1 cellular context compared by ENCODE assay signal in the genomic region with DNA sequence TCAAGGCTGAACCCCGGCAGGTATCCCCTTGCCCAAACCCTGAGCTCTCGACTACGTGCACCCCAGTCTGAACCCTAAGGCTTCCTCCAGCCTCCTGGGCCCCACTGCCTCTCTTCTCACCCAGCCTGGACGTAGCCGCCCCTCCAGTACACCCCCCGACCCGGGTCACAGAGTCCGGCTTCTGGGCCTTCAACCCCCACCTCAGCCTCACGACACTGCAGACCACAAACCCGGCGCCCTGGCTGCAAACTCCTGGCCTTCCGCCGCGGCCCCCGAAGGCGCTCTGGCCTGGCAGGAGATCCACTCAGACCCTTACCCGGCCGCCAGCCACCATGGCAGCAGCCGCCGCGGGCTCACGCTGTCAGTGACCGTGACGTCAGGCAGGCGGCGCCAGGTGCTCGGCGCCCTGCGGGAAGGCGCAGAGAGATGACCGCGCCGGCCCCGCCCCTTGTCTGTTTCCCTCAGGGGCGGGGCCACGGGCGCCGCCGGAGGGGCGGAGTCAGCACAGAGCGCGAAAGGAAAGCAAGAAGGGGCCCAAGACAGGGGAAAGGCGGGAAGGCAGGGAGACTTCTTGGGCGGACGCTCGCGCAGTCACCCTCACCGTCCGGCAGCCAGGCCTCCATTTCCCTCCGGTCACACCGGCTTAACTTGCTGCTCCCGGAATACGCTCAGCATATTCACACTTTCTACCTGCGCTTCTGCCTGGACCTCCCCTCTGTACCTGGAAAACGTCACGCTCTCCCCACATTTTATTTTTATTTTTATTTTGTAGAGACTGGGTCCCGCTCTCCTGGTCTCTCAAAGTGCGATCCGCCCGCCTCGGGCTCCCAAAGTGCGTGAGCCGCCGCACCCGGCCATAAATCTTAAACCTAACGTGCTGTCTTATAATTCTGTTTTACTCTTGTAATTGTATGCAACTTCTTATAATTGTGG.
TF ChIP-seq lines count a peak whose summit lies in the region.

A gene with protein sequence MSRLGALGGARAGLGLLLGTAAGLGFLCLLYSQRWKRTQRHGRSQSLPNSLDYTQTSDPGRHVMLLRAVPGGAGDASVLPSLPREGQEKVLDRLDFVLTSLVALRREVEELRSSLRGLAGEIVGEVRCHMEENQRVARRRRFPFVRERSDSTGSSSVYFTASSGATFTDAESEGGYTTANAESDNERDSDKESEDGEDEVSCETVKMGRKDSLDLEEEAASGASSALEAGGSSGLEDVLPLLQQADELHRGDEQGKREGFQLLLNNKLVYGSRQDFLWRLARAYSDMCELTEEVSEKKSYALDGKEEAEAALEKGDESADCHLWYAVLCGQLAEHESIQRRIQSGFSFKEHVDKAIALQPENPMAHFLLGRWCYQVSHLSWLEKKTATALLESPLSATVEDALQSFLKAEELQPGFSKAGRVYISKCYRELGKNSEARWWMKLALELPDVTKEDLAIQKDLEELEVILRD (minus strand): TSS at position 372 of the 933 bp plus-strand sequence. CDS start 471 bp downstream, outside the sequence.

TF ChIP-seq in HepG2, 621 proteins besides CTCF, POLR2A, EP300 and RAD21 (continued from another document and continues in another):
- TF ChIP-seq, protein P1, sequence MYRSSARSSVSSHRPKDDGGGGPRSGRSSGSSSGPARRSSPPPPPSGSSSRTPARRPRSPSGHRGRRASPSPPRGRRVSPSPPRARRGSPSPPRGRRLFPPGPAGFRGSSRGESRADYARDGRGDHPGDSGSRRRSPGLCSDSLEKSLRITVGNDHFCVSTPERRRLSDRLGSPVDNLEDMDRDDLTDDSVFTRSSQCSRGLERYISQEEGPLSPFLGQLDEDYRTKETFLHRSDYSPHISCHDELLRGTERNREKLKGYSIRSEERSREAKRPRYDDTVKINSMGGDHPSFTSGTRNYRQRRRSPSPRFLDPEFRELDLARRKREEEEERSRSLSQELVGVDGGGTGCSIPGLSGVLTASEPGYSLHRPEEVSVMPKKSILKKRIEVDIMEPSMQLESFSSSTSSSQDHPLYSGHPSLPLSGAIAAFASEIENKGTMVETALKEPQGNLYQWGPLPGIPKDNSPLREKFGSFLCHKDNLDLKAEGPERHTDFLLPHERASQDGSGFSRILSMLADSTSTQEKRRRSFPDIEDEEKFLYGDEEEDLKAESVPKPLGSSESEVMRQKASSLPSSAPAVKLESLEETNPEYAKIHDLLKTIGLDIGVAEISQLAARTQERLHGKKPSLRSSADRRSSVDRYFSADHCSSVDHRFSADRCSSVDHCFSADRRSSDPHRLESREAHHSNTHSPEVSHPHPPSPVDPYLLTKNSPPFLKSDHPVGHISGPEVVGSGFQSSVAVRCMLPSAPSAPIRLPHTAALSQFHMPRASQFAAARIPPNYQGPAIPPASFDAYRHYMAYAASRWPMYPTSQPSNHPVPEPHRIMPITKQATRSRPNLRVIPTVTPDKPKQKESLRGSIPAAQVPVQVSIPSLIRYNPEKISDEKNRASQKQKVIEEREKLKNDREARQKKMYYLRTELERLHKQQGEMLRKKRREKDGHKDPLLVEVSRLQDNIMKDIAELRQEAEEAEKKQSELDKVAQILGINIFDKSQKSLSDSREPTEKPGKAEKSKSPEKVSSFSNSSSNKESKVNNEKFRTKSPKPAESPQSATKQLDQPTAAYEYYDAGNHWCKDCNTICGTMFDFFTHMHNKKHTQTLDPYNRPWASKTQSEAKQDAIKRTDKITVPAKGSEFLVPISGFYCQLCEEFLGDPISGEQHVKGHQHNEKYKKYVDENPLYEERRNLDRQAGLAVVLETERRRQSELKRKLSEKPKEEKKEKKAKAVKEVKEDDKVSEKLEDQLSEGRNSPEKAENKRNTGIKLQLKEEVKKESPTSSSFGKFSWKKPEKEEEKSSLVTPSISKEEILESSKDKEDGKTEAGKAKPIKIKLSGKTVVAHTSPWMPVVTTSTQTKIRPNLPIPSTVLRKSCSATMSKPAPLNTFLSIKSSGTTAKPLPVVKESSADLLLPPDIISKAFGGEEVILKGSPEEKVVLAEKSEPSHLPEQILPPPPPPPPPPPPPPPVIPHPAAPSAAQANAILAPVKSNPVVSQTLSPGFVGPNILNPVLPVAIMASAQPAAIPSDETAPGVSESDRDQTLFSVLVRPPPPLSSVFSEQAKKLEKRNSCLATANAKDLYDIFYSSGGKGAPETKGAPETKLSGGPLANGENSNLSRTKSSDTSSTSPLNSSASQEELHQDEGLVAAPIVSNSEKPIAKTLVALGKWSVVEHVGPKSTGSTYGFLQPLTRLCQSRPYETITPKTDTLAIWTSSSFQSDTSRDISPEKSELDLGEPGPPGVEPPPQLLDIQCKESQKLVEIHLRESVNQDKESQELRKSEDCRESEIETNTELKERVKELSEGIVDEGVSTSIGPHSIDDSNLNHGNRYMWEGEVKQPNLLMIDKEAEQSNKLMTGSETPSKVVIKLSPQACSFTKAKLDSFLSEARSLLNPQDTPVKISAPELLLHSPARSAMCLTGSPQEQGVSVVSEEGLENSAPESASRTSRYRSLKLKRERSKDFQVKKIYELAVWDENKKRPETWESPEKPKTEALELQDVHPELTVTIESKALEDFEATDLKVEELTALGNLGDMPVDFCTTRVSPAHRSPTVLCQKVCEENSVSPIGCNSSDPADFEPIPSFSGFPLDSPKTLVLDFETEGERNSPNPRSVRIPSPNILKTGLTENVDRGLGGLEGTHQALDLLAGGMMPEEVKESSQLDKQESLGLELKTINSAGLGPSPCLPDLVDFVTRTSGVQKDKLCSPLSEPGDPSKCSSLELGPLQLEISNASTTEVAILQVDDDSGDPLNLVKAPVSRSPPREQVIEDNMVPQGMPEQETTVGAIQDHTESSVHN (CRISPR knock-in tag; IDR thresholded peaks at IDR 0.05) = peak; percentile 72; the same call in 1 of the 2 replicates
- no peak for TF ChIP-seq BRCA1 (CRISPR knock-in tag; IDR thresholded peaks at IDR 0.05)
- TF ChIP-seq MEF2D (CRISPR knock-in tag; IDR thresholded peaks at IDR 0.05) = no peak
- no peak; the same call in 1 of the 2 replicates for TF ChIP-seq FOSL2 (CRISPR knock-in tag; IDR thresholded peaks at IDR 0.05)
- TF ChIP-seq PCBP2 (optimal IDR thresholded peaks at IDR 0.05; ENCODE audit: low read depth, low read length, poor library complexity, severe bottlenecking) = no peak
- no peak for TF ChIP-seq ZNF644 (CRISPR knock-in tag; IDR thresholded peaks at IDR 0.05; ENCODE audit: low read depth)
- TF ChIP-seq ZNF496 (CRISPR knock-in tag; IDR thresholded peaks at IDR 0.05; ENCODE audit: insufficient replicate concordance) = no peak
- no peak for TF ChIP-seq MATR3 (CRISPR knock-in tag; IDR thresholded peaks at IDR 0.05)
- TF ChIP-seq NBN (conservative IDR thresholded peaks at IDR 0.05) = no peak
- no peak for TF ChIP-seq ZNF83 (CRISPR knock-in tag; IDR thresholded peaks at IDR 0.05; ENCODE audit: borderline replicate concordance)
- no peak for TF ChIP-seq FOXM1 (CRISPR knock-in tag; IDR thresholded peaks at IDR 0.05)
- TF ChIP-seq ZKSCAN8 (CRISPR knock-in tag; IDR thresholded peaks at IDR 0.05; ENCODE audit: borderline replicate concordance) = no peak
- no peak for TF ChIP-seq MAFG (CRISPR knock-in tag; IDR thresholded peaks at IDR 0.05)
- no peak for TF ChIP-seq FIP1L1 (IDR thresholded peaks at IDR 0.05; ENCODE audit: borderline replicate concordance, insufficient read depth, low read depth, low read length)
- TF ChIP-seq RBFOX2 (IDR thresholded peaks at IDR 0.05; ENCODE audit: low read depth, low read length) = peak; percentile 88
- TF ChIP-seq ZNF570 (CRISPR knock-in tag; IDR thresholded peaks at IDR 0.05; ENCODE audit: borderline replicate concordance) = no peak
- no peak for TF ChIP-seq PCBP1 (IDR thresholded peaks at IDR 0.05; ENCODE audit: borderline replicate concordance, low read depth, low read length)
- TF ChIP-seq CENPT (CRISPR knock-in tag; IDR thresholded peaks at IDR 0.05; ENCODE audit: low read depth) = no peak; the same call in 1 of the 2 replicates
- 0 out of 2 replicates have a peak, but pooled peaks have one; percentile 42 for TF ChIP-seq BRD4 (CRISPR knock-in tag; IDR thresholded peaks at IDR 0.05)
- no peak for TF ChIP-seq ZNF484 (CRISPR knock-in tag; IDR thresholded peaks at IDR 0.05; ENCODE audit: borderline replicate concordance, low read depth)
- TF ChIP-seq ZNF33A (CRISPR knock-in tag; IDR thresholded peaks at IDR 0.05; ENCODE audit: borderline replicate concordance) = 0 out of 2 replicates have a peak, but pooled peaks have one; percentile 48
- TF ChIP-seq, protein P2, sequence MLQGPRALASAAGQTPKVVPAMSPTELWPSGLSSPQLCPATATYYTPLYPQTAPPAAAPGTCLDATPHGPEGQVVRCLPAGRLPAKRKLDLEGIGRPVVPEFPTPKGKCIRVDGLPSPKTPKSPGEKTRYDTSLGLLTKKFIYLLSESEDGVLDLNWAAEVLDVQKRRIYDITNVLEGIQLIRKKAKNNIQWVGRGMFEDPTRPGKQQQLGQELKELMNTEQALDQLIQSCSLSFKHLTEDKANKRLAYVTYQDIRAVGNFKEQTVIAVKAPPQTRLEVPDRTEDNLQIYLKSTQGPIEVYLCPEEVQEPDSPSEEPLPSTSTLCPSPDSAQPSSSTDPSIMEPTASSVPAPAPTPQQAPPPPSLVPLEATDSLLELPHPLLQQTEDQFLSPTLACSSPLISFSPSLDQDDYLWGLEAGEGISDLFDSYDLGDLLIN (CRISPR knock-in tag; IDR thresholded peaks at IDR 0.05; ENCODE audit: borderline replicate concordance) = no peak; the same call in 1 of the 2 replicates
- no peak for TF ChIP-seq ZIK1 (CRISPR knock-in tag; IDR thresholded peaks at IDR 0.05; ENCODE audit: borderline replicate concordance, low read depth)
- TF ChIP-seq ZNF562 (CRISPR knock-in tag; IDR thresholded peaks at IDR 0.05; ENCODE audit: borderline replicate concordance) = no peak
- TF ChIP-seq STAG1 (CRISPR knock-in tag; IDR thresholded peaks at IDR 0.05) = no peak; the same call in 1 of the 2 replicates
- TF ChIP-seq SMAD1 (CRISPR knock-in tag; IDR thresholded peaks at IDR 0.05; ENCODE audit: borderline replicate concordance, low read depth) = no peak
- TF ChIP-seq, protein P3, sequence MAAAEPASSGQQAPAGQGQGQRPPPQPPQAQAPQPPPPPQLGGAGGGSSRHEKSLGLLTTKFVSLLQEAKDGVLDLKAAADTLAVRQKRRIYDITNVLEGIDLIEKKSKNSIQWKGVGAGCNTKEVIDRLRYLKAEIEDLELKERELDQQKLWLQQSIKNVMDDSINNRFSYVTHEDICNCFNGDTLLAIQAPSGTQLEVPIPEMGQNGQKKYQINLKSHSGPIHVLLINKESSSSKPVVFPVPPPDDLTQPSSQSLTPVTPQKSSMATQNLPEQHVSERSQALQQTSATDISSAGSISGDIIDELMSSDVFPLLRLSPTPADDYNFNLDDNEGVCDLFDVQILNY (CRISPR knock-in tag; conservative IDR thresholded peaks at IDR 0.05) = peak; percentile 78
- TF ChIP-seq POLR2AphosphoS5 (IDR thresholded peaks at IDR 0.05; ENCODE audit: low read depth, low read length) = peak; percentile 82
- TF ChIP-seq ZNF235 (CRISPR knock-in tag; IDR thresholded peaks at IDR 0.05; ENCODE audit: borderline replicate concordance) = no peak; the same call in 1 of the 2 replicates
- peak; percentile 58 for TF ChIP-seq SRSF1 (optimal IDR thresholded peaks at IDR 0.05; ENCODE audit: low read depth, low read length)
- TF ChIP-seq, protein P4, sequence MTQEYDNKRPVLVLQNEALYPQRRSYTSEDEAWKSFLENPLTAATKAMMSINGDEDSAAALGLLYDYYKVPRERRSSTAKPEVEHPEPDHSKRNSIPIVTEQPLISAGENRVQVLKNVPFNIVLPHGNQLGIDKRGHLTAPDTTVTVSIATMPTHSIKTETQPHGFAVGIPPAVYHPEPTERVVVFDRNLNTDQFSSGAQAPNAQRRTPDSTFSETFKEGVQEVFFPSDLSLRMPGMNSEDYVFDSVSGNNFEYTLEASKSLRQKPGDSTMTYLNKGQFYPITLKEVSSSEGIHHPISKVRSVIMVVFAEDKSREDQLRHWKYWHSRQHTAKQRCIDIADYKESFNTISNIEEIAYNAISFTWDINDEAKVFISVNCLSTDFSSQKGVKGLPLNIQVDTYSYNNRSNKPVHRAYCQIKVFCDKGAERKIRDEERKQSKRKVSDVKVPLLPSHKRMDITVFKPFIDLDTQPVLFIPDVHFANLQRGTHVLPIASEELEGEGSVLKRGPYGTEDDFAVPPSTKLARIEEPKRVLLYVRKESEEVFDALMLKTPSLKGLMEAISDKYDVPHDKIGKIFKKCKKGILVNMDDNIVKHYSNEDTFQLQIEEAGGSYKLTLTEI (CRISPR knock-in tag; conservative IDR thresholded peaks at IDR 0.05) = no peak
- TF ChIP-seq ZNF773 (CRISPR knock-in tag; IDR thresholded peaks at IDR 0.05; ENCODE audit: borderline replicate concordance) = no peak
- TF ChIP-seq, protein P5, sequence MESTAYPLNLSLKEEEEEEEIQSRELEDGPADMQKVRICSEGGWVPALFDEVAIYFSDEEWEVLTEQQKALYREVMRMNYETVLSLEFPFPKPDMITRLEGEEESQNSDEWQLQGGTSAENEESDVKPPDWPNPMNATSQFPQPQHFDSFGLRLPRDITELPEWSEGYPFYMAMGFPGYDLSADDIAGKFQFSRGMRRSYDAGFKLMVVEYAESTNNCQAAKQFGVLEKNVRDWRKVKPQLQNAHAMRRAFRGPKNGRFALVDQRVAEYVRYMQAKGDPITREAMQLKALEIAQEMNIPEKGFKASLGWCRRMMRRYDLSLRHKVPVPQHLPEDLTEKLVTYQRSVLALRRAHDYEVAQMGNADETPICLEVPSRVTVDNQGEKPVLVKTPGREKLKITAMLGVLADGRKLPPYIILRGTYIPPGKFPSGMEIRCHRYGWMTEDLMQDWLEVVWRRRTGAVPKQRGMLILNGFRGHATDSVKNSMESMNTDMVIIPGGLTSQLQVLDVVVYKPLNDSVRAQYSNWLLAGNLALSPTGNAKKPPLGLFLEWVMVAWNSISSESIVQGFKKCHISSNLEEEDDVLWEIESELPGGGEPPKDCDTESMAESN (CRISPR knock-in tag; conservative IDR thresholded peaks at IDR 0.05) = peak; percentile 85
- TF ChIP-seq RFX1 (IDR thresholded peaks at IDR 0.05) = no peak
- TF ChIP-seq KDM5A (IDR thresholded peaks at IDR 0.05; ENCODE audit: borderline replicate concordance, low read length) = peak; percentile 95
- TF ChIP-seq TEAD3 (CRISPR knock-in tag; optimal IDR thresholded peaks at IDR 0.05; ENCODE audit: borderline replicate concordance) = no peak
- no peak for TF ChIP-seq SALL2 (CRISPR knock-in tag; IDR thresholded peaks at IDR 0.05)
- no peak for TF ChIP-seq RBM39 (IDR thresholded peaks at IDR 0.05; ENCODE audit: low read depth, low read length, poor library complexity, severe bottlenecking)
- TF ChIP-seq KAT2B (IDR thresholded peaks at IDR 0.05; ENCODE audit: borderline replicate concordance, low read depth, low read length) = no peak
- no peak for TF ChIP-seq ZNF33B (CRISPR knock-in tag; IDR thresholded peaks at IDR 0.05)
- TF ChIP-seq RARA (CRISPR knock-in tag; IDR thresholded peaks at IDR 0.05) = no peak
- TF ChIP-seq, protein P6, sequence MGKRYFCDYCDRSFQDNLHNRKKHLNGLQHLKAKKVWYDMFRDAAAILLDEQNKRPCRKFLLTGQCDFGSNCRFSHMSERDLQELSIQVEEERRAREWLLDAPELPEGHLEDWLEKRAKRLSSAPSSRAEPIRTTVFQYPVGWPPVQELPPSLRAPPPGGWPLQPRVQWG (CRISPR knock-in tag; IDR thresholded peaks at IDR 0.05; ENCODE audit: borderline replicate concordance, low read depth) = no peak
- TF ChIP-seq IRF2 (CRISPR knock-in tag; IDR thresholded peaks at IDR 0.05) = peak; percentile 69; the same call in 1 of the 2 replicates
- TF ChIP-seq TOPORS (CRISPR knock-in tag; IDR thresholded peaks at IDR 0.05) = peak; percentile 61; the same call in 1 of the 2 replicates
- TF ChIP-seq ZNF350 (CRISPR knock-in tag; IDR thresholded peaks at IDR 0.05; ENCODE audit: borderline replicate concordance, low read depth) = peak; percentile 77
